Comparison of ENCODE assay signal across 21 cellular contexts in genomic region chr1:201891451-201892045, GRCh38. TPM values are rescaled to one million over a fixed set of nuclear protein-coding genes. Genes with fewer than 3 reads are reported as not detected.
A peak's percentile ranks its signal among the peaks of the same experiment; 100 is the strongest.
DNase-seq lines count a peak whose midpoint lies in the region; ATAC-seq and TF ChIP-seq lines count a peak whose summit lies in the region.
"Had no signal": no experiment of that assay in that cellular context is flagged by ENCODE, and none has a peak within 500 bp of the region (broad histone marks: within the 10 kb centered on the region; RNA-seq: fewer than 3 reads in every experiment).

No MANE protein-coding gene starts in this region.

- H3K4me1 ChIP-seq in ascending aorta: peaks cover 16 to 39% of the 10 kb centered on the region in 2 donors
- peaks cover 41% of the 10 kb centered on the region for H3K4me1 ChIP-seq in muscle layer of colon (ENCODE audit: insufficient read depth, low read length)
- H3K4me1 ChIP-seq in skeletal muscle tissue (ENCODE audit: control insufficient read depth in 3 of 3, insufficient read depth in 3 of 3, low read length in 3 of 3): peaks cover 70 to 92% (median 83%) of the 10 kb centered on the region in 3 donors
- H3K4me1 ChIP-seq in upper lobe of left lung: peaks cover 12 to 24% (median 18%) of the 10 kb centered on the region in 4 donors
- H3K4me1 ChIP-seq: BE2C had no signal

- CTCF ChIA-PET in AG04450 (lab: Charles Lee): interaction anchor here (1.4 to 1.9 kb wide), 2 partner anchors 14 to 244 kb away, joined by 3 to 9 read pairs; no protein-coding TSS in a partner anchor

- H3K4me3 ChIP-seq in AG04450 (ENCODE audit: low read depth, low read length) (no peak overlapping the region), ascending aorta (no peak overlapping the region), muscle layer of colon (ENCODE audit: low read depth in 1 of 2, low read length in 2 of 2) (no peak overlapping the region), skeletal muscle tissue (ENCODE audit: low read length in 3 of 3) (peak overlapping the region in 2 of 3 donors; percentile 88 to 93), upper lobe of left lung (no peak overlapping the region)
- H3K4me3 ChIP-seq: GM12878, GM23338, K562 had no signal

- 82 to 91% methylated on average over 5 of the region's 5 CpGs for WGBS in upper lobe of left lung, 2 donors

- peaks cover 0 to 4% of the 10 kb centered on the region in 2 donors for H3K36me3 ChIP-seq in ascending aorta
- no peaks in the 10 kb centered on the region for H3K36me3 ChIP-seq in muscle layer of colon (ENCODE audit: insufficient read depth, low read length)
- H3K36me3 ChIP-seq in skeletal muscle tissue (ENCODE audit: control insufficient read depth in 3 of 3, insufficient read depth in 3 of 3, low read length in 3 of 3): peaks cover 20 to 32% (median 25%) of the 10 kb centered on the region in 3 donors
- no peaks in the 10 kb centered on the region for H3K36me3 ChIP-seq in upper lobe of left lung
- H3K36me3 ChIP-seq: BE2C had no signal

- ATAC-seq in left cardiac atrium: no peak
- no peak for ATAC-seq in upper lobe of left lung (ENCODE audit: low FRiP score in 2 of 2)
- no peak for ATAC-seq in HG03135 (IDR thresholded peaks at IDR 0.05; ENCODE audit: unreplicated experiment)
- ATAC-seq: GM12878, GM23338, K562, Right ventricle myocardium inferior had no signal

- no peak for TF ChIP-seq EP300 in upper lobe of left lung (IDR thresholded peaks at IDR 0.05)

- H3K27me3 ChIP-seq in AG04450 (ENCODE audit: control insufficient read depth, insufficient read depth, low read length): no peaks in the 10 kb centered on the region
- no peaks in the 10 kb centered on the region for H3K27me3 ChIP-seq in ascending aorta
- no peaks in the 10 kb centered on the region for H3K27me3 ChIP-seq in muscle layer of colon (ENCODE audit: control insufficient read depth in 1 of 2, insufficient read depth in 2 of 2, low read length in 2 of 2)
- no peaks in the 10 kb centered on the region for H3K27me3 ChIP-seq in skeletal muscle tissue (ENCODE audit: control insufficient read depth in 3 of 3, insufficient read depth in 3 of 3, low read length in 3 of 3)
- H3K27me3 ChIP-seq in upper lobe of left lung: no peaks in the 10 kb centered on the region
- H3K27me3 ChIP-seq: BE2C had no signal

- TF ChIP-seq CTCF in AG04450 (IDR thresholded peaks at IDR 0.05; ENCODE audit: low read depth, low read length) (no peak), ascending aorta (IDR thresholded peaks at IDR 0.05) (no peak), upper lobe of left lung (IDR thresholded peaks at IDR 0.05) (no peak)

- H3K27ac ChIP-seq in AG04450 (ENCODE audit: low read depth, low read length): peak overlapping the region; percentile 2
- H3K27ac ChIP-seq in ascending aorta: peak overlapping the region; percentile 87 to 94
- peak overlapping the region; percentile 22 for H3K27ac ChIP-seq in muscle layer of colon (ENCODE audit: low read depth, low read length)
- H3K27ac ChIP-seq in skeletal muscle tissue (ENCODE audit: low read depth, low read length): peak overlapping the region; percentile 39
- no peak overlapping the region for H3K27ac ChIP-seq in upper lobe of left lung

- no peak overlapping the region for H3K9ac ChIP-seq in muscle layer of colon (ENCODE audit: low read length)
- peak overlapping the region; percentile 27 to 92 (median 60) for H3K9ac ChIP-seq in skeletal muscle tissue (ENCODE audit: low read depth in 1 of 3, low read length in 3 of 3)

- intact Hi-C loops in ascending aorta (cut with DNase I): no loop called here
- intact Hi-C loops in left cardiac atrium (cut with DNase I): loop anchor here in 1 of 2 donors (10.0 kb wide), 1 partner anchor 223 kb away; no protein-coding TSS in a partner anchor

- DNase-seq in AG04450 (ENCODE audit: low read depth, low spot score) (no peak), ascending aorta (ENCODE audit: low spot score in 2 of 2) (no peak), left cardiac atrium (no peak), upper lobe of left lung (no peak), occipital lobe (lab: John Stamatoyannopoulos, UW) (no peak)
- DNase-seq: BE2C; CD4-positive, alpha-beta T cell; DMS153; EL; NCI-H1105; NCI-H1694; NCI-H2081 treated with DMSO at 0.1 percent for 48 hours had no signal

- no peak for TF ChIP-seq POLR2A in upper lobe of left lung (IDR thresholded peaks at IDR 0.05)

- POLR2A ChIA-PET in AG04450 (lab: Yijun Ruan, JAX): interaction anchor here (1.0 kb wide), 1 partner anchor 55 kb away, joined by 4 read pairs; the partner anchor contains the start of gene LMOD1

- H3K9me3 ChIP-seq in AG04450 (ENCODE audit: control insufficient read depth, insufficient read depth, low read length): no peaks in the 10 kb centered on the region; the same call in 1 of the 2 replicates
- H3K9me3 ChIP-seq in ascending aorta: no peaks in the 10 kb centered on the region
- no peaks in the 10 kb centered on the region for H3K9me3 ChIP-seq in muscle layer of colon (ENCODE audit: low read length)
- no peaks in the 10 kb centered on the region for H3K9me3 ChIP-seq in skeletal muscle tissue (ENCODE audit: control insufficient read depth in 3 of 3, low read length in 3 of 3)
- H3K9me3 ChIP-seq in upper lobe of left lung: no peaks in the 10 kb centered on the region
- H3K9me3 ChIP-seq: BE2C had no signal

RNA-seq across cellular contexts. Expression of gene SHISA4, which starts 2.9 kb away (rescaled TPM):
- polyA plus RNA-seq in AG04450 (2011; rRNA removed): 24.4 and 36.4 TPM in 2 replicates
- polyA minus RNA-seq in AG04450 (2011; rRNA and poly(A)+ RNA removed): 24.8 and 25.7 TPM in 2 replicates
- total RNA-seq in ascending aorta: 62.5 TPM
- 50.1 TPM for total RNA-seq in skeletal muscle tissue
- total RNA-seq in left cardiac atrium: 10 to 100 TPM; 47.5 to 49.0 TPM
- 10 to 100 TPM in 5 of 6 donors, 1 to 10 TPM in 1; 4.6 to 20.9 (median 11.8) TPM for total RNA-seq in upper lobe of left lung
- total RNA-seq in occipital lobe: 16.1 TPM
- total RNA-seq: GM12878 had no signal

RNA-seq across cellular contexts. Expression of gene LMOD1, which starts 54.8 kb away (rescaled TPM):
- 41.1 and 52.6 TPM in 2 replicates for polyA plus RNA-seq in AG04450 (2011; rRNA removed)
- polyA minus RNA-seq in AG04450 (2011; rRNA and poly(A)+ RNA removed): 57.1 and 72.9 TPM in 2 replicates
- total RNA-seq in ascending aorta (316 TPM), skeletal muscle tissue (15.1 TPM), left cardiac atrium (10 to 100 TPM; 21.3 to 36.2 TPM), upper lobe of left lung (10 to 100 TPM; 16.6 to 28.1 (median 22.9) TPM), occipital lobe (0.47 TPM)
- total RNA-seq: A172; CD4-positive, alpha-beta T cell; NCI-H460 had no signal
- polyA plus RNA-seq: GM12878 had no signal

Comparison
In these comparisons a context has a peak if more than half of its experiments do, and no peak if none do; other contexts are left out.
1. H3K27ac ChIP-seq: peak in AG04450 (single experiment), ascending aorta (2 of 2), muscle layer of colon (single experiment) and skeletal muscle tissue (single experiment); none in upper lobe of left lung (0 of 4).
2. H3K4me3 ChIP-seq: peak in skeletal muscle tissue (2 of 3); none in AG04450 (single experiment), ascending aorta (0 of 2), muscle layer of colon (0 of 2) and upper lobe of left lung (0 of 4).
3. RNA of gene LMOD1, which starts 54.8 kb away (total RNA-seq): 316 TPM in ascending aorta (single experiment), 21.3 to 36.2 TPM in left cardiac atrium, 16.6 to 28.1 TPM in upper lobe of left lung and 15.1 TPM in skeletal muscle tissue (single experiment); 0.47 TPM in occipital lobe (single experiment); every median in the first group is over 10 times any median in the second.